18 cellular contexts compared by ENCODE assay signal in the genomic region with DNA sequence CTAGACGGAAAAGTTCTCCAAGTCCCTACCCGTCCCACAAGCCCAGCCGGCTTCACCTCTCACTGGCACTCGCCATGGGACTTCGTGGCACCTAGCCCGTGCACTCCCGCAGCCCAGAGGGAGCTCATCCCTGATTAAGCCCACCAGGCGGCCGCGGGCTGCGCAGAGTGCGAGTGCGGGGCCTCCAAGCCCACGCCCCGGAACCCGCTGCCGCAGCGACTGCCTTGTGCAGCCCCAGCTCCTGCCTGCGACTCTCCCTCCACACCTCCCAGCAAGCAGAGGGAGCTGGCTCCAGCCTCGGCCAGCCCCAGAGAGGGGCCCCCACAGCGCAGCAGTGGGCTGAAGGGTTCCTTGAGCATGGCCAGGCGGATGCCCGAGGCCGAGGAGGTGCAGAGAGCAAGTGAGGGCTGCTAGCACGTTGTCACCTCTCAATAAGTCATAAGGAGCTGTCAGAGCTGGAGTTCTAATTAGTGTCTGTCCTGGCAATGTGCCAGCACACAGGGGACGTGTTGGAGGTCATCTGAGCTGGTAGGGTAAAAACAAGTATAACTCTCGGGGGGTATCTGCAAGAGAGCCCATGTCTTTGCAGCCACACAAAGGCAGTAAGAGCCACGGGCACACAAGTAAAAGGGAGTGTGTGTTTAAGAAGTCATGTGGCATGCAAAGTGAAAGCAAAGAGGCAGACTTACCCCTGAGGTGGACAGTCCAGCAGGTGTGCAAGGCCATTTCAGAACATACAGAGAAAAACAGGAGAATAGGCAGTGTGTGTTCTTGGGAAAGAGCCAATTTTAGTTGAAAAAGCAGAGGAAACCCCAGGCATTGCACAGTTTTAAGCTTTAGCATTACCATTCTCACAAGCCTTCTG. TPM values are rescaled to one million over a fixed set of nuclear protein-coding genes. Genes with fewer than 3 reads are reported as not detected.
A peak's percentile ranks its signal among the peaks of the same experiment; 100 is the strongest.
DNase-seq lines count a peak whose midpoint lies in the region; ATAC-seq, FAIRE-seq and TF ChIP-seq lines count a peak whose summit lies in the region.
"Had no signal": no experiment of that assay in that cellular context is flagged by ENCODE, and none has a peak within 500 bp of the region (broad histone marks: within the 10 kb centered on the region; RNA-seq: fewer than 3 reads in every experiment).

No MANE protein-coding gene starts in this region.

- DNase-seq in NCI-H1417 (lab: John Stamatoyannopoulos, UW), result peak in 2 of 3 experiments; percentile 31 to 72
- DNase-seq in NCI-H1417 treated with DMSO at 0.1 percent for 48 hours (lab: John Stamatoyannopoulos, UW), result no peak
- DNase-seq in NCI-H146 (lab: John Stamatoyannopoulos, UW), result peak; percentile 43
- DNase-seq in K562 (ENCODE audit: extremely low read depth in 1 of 4, low spot score in 3 of 4), result no peak
- DNase-seq in osteoblast (ENCODE audit: insufficient read length, low spot score, missing footprints), result peak; percentile 18
- DNase-seq in SK-N-DZ (ENCODE audit: low spot score), result no peak
- DNase-seq in MV-4-11 (lab: John Stamatoyannopoulos, UW), result no peak
- no peak for DNase-seq in effector memory CD8-positive, alpha-beta T cell
- DNase-seq: 8988T, HFFc6, NCI-H1436 treated with DMSO at 0.1 percent for 48 hours, NCI-H2107, NCI-H82, PC-9 had no signal

- no peaks in the 10 kb centered on the region for H3K9me3 Mint-ChIP-seq in effector memory CD8-positive, alpha-beta T cell

- H3K4me1 Mint-ChIP-seq in effector memory CD8-positive, alpha-beta T cell (ENCODE audit: low read depth in 2 of 2), result no peaks in the 10 kb centered on the region

- H3K27ac ChIP-seq in K562 (ENCODE audit: extremely low read depth, low read depth, low read length) (no peak overlapping the region), osteoblast (ENCODE audit: low read depth, low read length) (no peak overlapping the region)
- H3K27ac ChIP-seq: PC-9, SJCRH30 had no signal

- H3K4me1 ChIP-seq in K562 (replicated peaks in 1 of 2; ENCODE audit: control insufficient read depth in 2 of 2, insufficient read depth in 2 of 2, low read length in 2 of 2) (no peaks in the 10 kb centered on the region), osteoblast (ENCODE audit: insufficient read depth, low read length) (no peaks in the 10 kb centered on the region)

- peaks cover 4% of the 10 kb centered on the region for H3K36me3 Mint-ChIP-seq in effector memory CD8-positive, alpha-beta T cell (ENCODE audit: insufficient read depth)
- H3K36me3 Mint-ChIP-seq: CD14-positive monocyte had no signal

- intact Hi-C loops in K562 (cut with micrococcal nuclease), result no loop called here

- in situ Hi-C loops in K562 (cut with MboI), result no loop called here

- TF ChIP-seq CTCF in K562 (IDR thresholded peaks at IDR 0.05 in 2 of 3, conservative IDR thresholded peaks at IDR 0.05 in 1 of 3; ENCODE audit: insufficient read depth in 2 of 3, low read depth in 1 of 3, low read length in 3 of 3) (no peak), osteoblast (IDR thresholded peaks at IDR 0.05; ENCODE audit: extremely low read depth, low read depth, low read length) (no peak)

- H2AFZ ChIP-seq in K562 (ENCODE audit: low read depth, low read length) (no peak overlapping the region), osteoblast (ENCODE audit: low read length) (no peak overlapping the region)
- H2AFZ ChIP-seq: PC-9 had no signal

- H3K4me2 ChIP-seq in K562 (ENCODE audit: insufficient read depth, low read length) (no peak overlapping the region), osteoblast (ENCODE audit: insufficient read depth, low read length) (no peak overlapping the region)
- H3K4me2 ChIP-seq: PC-9 had no signal

- CTCF ChIA-PET in K562 (lab: Yijun Ruan, JAX; ENCODE audit: low intra/inter-chr PET ratio), result no interaction called here

- no peaks in the 10 kb centered on the region for H3K27me3 ChIP-seq in K562 (ENCODE audit: control insufficient read depth in 2 of 2, insufficient read depth in 2 of 2, low read length in 2 of 2)
- H3K27me3 ChIP-seq in osteoblast (ENCODE audit: insufficient read depth, low read length), result no peaks in the 10 kb centered on the region
- H3K27me3 ChIP-seq: SJCRH30 had no signal

- no peak for ATAC-seq in K562
- ATAC-seq in effector memory CD8-positive, alpha-beta T cell (replicated peaks), result no peak

- H3K36me3 ChIP-seq in K562 (ENCODE audit: control insufficient read depth, insufficient read depth, low read length), result no peaks in the 10 kb centered on the region
- H3K36me3 ChIP-seq in osteoblast (ENCODE audit: insufficient read depth, low read length), result no peaks in the 10 kb centered on the region
- H3K36me3 ChIP-seq: SJCRH30 had no signal

- no TSS peak for BruUV-seq in K562 (replicated peaks; lab: Mats Ljungman, UMichigan)

- TF ChIP-seq EP300 in K562 (IDR thresholded peaks at IDR 0.05; ENCODE audit: low read length), result no peak

- H3K9me3 ChIP-seq in K562 (replicated peaks; ENCODE audit: control insufficient read depth, insufficient read depth, low read depth, low read length) (no peaks in the 10 kb centered on the region), osteoblast (ENCODE audit: low read depth, low read length) (no peaks in the 10 kb centered on the region)
- H3K9me3 ChIP-seq: SJCRH30 had no signal

- 10% methylated on average over 15 of the region's 28 CpGs for WGBS in K562 (ENCODE audit: insufficient coverage, low coverage, missing lambda C conversion rate)

- H4K20me1 ChIP-seq in K562 (replicated peaks; ENCODE audit: control insufficient read depth, insufficient read depth, low read length) (no peaks in the 10 kb centered on the region), osteoblast (ENCODE audit: insufficient read depth, low read length) (no peaks in the 10 kb centered on the region)

- FAIRE-seq in K562 (lab: Jason Lieb, UNC), result no peak
- FAIRE-seq: G401.6, H54 had no signal

- H3K27me3 Mint-ChIP-seq in effector memory CD8-positive, alpha-beta T cell, result no peaks in the 10 kb centered on the region

- H3K79me2 ChIP-seq in K562 (ENCODE audit: control insufficient read depth, insufficient read depth, low read length), result no peaks in the 10 kb centered on the region
- no peaks in the 10 kb centered on the region for H3K79me2 ChIP-seq in osteoblast (ENCODE audit: insufficient read depth, low read length)

- TF ChIP-seq RAD21 in K562 (CRISPR knock-in tag; conservative IDR thresholded peaks at IDR 0.05 in 1 of 2, IDR thresholded peaks at IDR 0.05 in 1 of 2), result no peak

- no peaks in the 10 kb centered on the region for H3K9me1 ChIP-seq in K562 (ENCODE audit: control insufficient read depth, insufficient read depth, low read length)

- no peak overlapping the region for H3K4me3 Mint-ChIP-seq in effector memory CD8-positive, alpha-beta T cell
- H3K4me3 Mint-ChIP-seq: CD14-positive monocyte, HFFc6 had no signal

- no peak for TF ChIP-seq POLR2A in K562 (conservative IDR thresholded peaks at IDR 0.05)

- POLR2A ChIA-PET in K562 (lab: Yijun Ruan, JAX), result no interaction called here

- H3K27ac Mint-ChIP-seq in effector memory CD8-positive, alpha-beta T cell, result no peak overlapping the region
- H3K27ac Mint-ChIP-seq: CD14-positive monocyte, HFFc6 had no signal

- H3K9ac ChIP-seq in K562 (ENCODE audit: insufficient read depth in 1 of 2, low read depth in 2 of 2, low read length in 2 of 2), result no peak overlapping the region

- H3K4me3 ChIP-seq in K562 (no peak overlapping the region), osteoblast (ENCODE audit: insufficient read depth, low read length) (no peak overlapping the region)
- H3K4me3 ChIP-seq: PC-9, SJCRH30 had no signal

TF ChIP-seq in K562, 482 proteins besides CTCF, POLR2A, EP300 and RAD21:
- TF ChIP-seq ZNF695 (CRISPR knock-in tag; IDR thresholded peaks at IDR 0.05) (no peak), MTA3 (IDR thresholded peaks at IDR 0.05; ENCODE audit: borderline replicate concordance) (no peak), NFIX (CRISPR knock-in tag; IDR thresholded peaks at IDR 0.05; ENCODE audit: low read depth) (peak; percentile 66), NFIC (IDR thresholded peaks at IDR 0.05) (peak; percentile 79)
- TF ChIP-seq, protein P1, sequence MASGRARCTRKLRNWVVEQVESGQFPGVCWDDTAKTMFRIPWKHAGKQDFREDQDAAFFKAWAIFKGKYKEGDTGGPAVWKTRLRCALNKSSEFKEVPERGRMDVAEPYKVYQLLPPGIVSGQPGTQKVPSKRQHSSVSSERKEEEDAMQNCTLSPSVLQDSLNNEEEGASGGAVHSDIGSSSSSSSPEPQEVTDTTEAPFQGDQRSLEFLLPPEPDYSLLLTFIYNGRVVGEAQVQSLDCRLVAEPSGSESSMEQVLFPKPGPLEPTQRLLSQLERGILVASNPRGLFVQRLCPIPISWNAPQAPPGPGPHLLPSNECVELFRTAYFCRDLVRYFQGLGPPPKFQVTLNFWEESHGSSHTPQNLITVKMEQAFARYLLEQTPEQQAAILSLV (tag; IDR thresholded peaks at IDR 0.05), result no peak
TF ChIP-seq in K562: peak in this region for 2.

RNA-seq across cellular contexts. Expression of gene TMTC2, which starts 27.1 kb away (rescaled TPM):
- 0.49 and 0.90 TPM in 2 replicates for total RNA-seq in K562 (2011; cell fraction: chromatin; rRNA removed; ENCODE audit: low replicate concordance)
- total RNA-seq in K562 (2011; cell fraction: nucleolus; rRNA removed), result 0.26 and 0.33 TPM in 2 replicates
- 0.51 and 1.2 TPM in 2 replicates for total RNA-seq in K562 (2011; cell fraction: nucleoplasm; rRNA removed)
- total RNA-seq in K562 (2014; rRNA removed) (0.45 and 0.59 TPM in 2 replicates), K562 (2014; rRNA removed; fragmentation: Illumina TruSeq; extraction: Trizol) (0.41 and 0.44 TPM in 2 replicates), K562 (2015; rRNA removed; fragmentation: Illumina TruSeq; extraction: Trizol) (0.29 and 0.30 TPM in 2 replicates), K562 (2021) (0.55 and 0.58 TPM in 2 replicates), osteoblast (2.1 and 2.5 TPM in 2 replicates)
- polyA plus RNA-seq in K562 (2011; rRNA removed) (0.30 and 0.96 TPM in 2 replicates), K562 (2014; fragmentation: Illumina TruSeq; extraction: Trizol) (0.82 and 1.1 TPM in 2 replicates), K562 (2014; fragmentation: Nextera tagmentation; extraction: Ambion mirVana) (under 1 TPM; 0.46 to 0.49 TPM), K562 (2014; rRNA removed) (0.53 and 0.57 TPM in 2 replicates)
- 0.12 and 0.19 TPM in 2 replicates for polyA plus RNA-seq in K562 (2011; cell fraction: cytosol; rRNA removed)
- polyA plus RNA-seq in K562 (2011; cell fraction: nucleus; rRNA removed), result 0.13 and 0.41 TPM in 2 replicates
- 0.46 and 0.60 TPM in 2 replicates for polyA plus RNA-seq in K562 (2012)
- 0.48 and 0.88 TPM in 2 replicates for polyA minus RNA-seq in K562 (2011; rRNA and poly(A)+ RNA removed)
- polyA minus RNA-seq in K562 (2011; cell fraction: cytosol; rRNA and poly(A)+ RNA removed), result 0.29 TPM in 1 of 2 replicates, not detected in the other
- 0.22 and 0.27 TPM in 2 replicates for polyA minus RNA-seq in K562 (2011; cell fraction: nucleus; rRNA and poly(A)+ RNA removed)
- polyA plus RNA-seq in SK-N-DZ (2014; cell fraction: cytosol; rRNA removed), result 7.5 and 8.6 TPM in 2 replicates
- 8.1 and 12.1 TPM in 2 replicates for polyA plus RNA-seq in SK-N-DZ (2014; cell fraction: nucleus; rRNA removed)

Comparison
In these comparisons a context has a peak if more than half of its experiments do, and no peak if none do; other contexts are left out.
1. DNase-seq: peak in NCI-H1417 (2 of 3), NCI-H146 (single experiment) and osteoblast (single experiment); none in NCI-H1417 treated with DMSO at 0.1 percent for 48 hours (single experiment), K562 (0 of 4), SK-N-DZ (single experiment), MV-4-11 (single experiment) and effector memory CD8-positive, alpha-beta T cell (0 of 3).